Comparison of ENCODE assay signal across 19 cellular contexts in the genomic region with DNA sequence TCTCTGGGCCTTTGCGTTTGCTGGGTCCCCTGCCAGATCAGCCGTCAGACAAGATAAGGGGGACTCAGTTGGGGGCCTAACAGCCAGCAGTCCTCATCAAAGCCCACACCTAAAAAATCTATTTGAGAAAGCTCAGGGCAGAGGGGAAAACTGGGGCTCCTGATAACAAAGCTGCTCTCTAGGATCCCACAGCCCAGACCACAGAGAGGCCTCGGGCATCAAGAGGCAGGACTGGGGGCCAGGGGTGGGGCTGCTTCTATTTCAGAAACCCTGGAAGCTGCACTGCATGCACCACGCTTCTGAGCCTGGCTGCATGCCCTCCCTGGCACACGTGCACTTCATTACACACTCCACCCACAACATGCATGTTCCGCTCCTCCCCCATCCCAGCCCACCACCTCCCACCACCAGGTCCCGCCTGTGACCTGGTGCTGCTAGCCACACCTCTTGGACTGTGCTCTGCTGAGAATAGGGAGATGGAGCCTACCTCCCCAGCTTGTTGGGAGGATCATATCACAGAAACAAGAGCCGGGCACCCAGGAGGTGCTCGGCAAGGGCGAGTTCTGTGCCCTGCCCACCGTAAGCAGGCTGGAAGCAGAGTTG. TPM values are rescaled to one million over a fixed set of nuclear protein-coding genes. Genes with fewer than 3 reads are reported as not detected.
DNase-seq lines count a peak whose midpoint lies in the region; ATAC-seq, FAIRE-seq and TF ChIP-seq lines count a peak whose summit lies in the region.
"Had no signal": no experiment of that assay in that cellular context is flagged by ENCODE, and none has a peak within 500 bp of the region (broad histone marks: within the 10 kb centered on the region; RNA-seq: fewer than 3 reads in every experiment).

No MANE protein-coding gene starts in this region.

- H3K4me3 ChIP-seq in astrocyte (ENCODE audit: insufficient read depth, low read depth, low read length) (no peak overlapping the region), left lung (no peak overlapping the region)
- H3K4me3 ChIP-seq: breast epithelium, gastroesophageal sphincter had no signal

- intact Hi-C loops in left lung (cut with DNase I): no loop called here

- H3K4me3 Mint-ChIP-seq in activated T-cell treated with anti-CD3 and anti-CD28 coated beads, Interleukin-2, amount 50 U/mL, for 24 hours: no peak overlapping the region
- H3K4me3 Mint-ChIP-seq in activated T-cell treated with anti-CD3 and anti-CD28 coated beads, Interleukin-2, amount 50 U/mL, for 72 hours: no peak overlapping the region
- no peak overlapping the region for H3K4me3 Mint-ChIP-seq in astrocyte (ENCODE audit: unreplicated experiment)
- H3K4me3 Mint-ChIP-seq in type B pancreatic cell: peak overlapping the region; percentile 60
- H3K4me3 Mint-ChIP-seq: effector memory CD8-positive, alpha-beta T cell had no signal

- H2AFZ ChIP-seq in astrocyte (ENCODE audit: low read depth, low read length): no peak overlapping the region

- peak overlapping the region; percentile 47 for H3K27ac Mint-ChIP-seq in activated T-cell treated with anti-CD3 and anti-CD28 coated beads, Interleukin-2, amount 50 U/mL, for 24 hours
- H3K27ac Mint-ChIP-seq in activated T-cell treated with anti-CD3 and anti-CD28 coated beads, Interleukin-2, amount 50 U/mL, for 72 hours: no peak overlapping the region
- H3K27ac Mint-ChIP-seq in astrocyte (ENCODE audit: unreplicated experiment) (no peak overlapping the region), type B pancreatic cell (peak overlapping the region; percentile 8)
- H3K27ac Mint-ChIP-seq: effector memory CD8-positive, alpha-beta T cell had no signal

- H3K79me2 ChIP-seq in astrocyte (ENCODE audit: insufficient read depth, low read length): no peaks in the 10 kb centered on the region

- no peaks in the 10 kb centered on the region for H4K20me1 ChIP-seq in astrocyte (ENCODE audit: insufficient read depth, low read length)

- H3K27me3 ChIP-seq in astrocyte (ENCODE audit: insufficient read depth, low read length) (no peaks in the 10 kb centered on the region), left lung (peaks cover 0 to 5% of the 10 kb centered on the region in 2 donors)
- H3K27me3 ChIP-seq: breast epithelium, gastroesophageal sphincter had no signal

- no peak for ATAC-seq in activated T-cell treated with anti-CD3 and anti-CD28 coated beads, Interleukin-2, amount 50 U/mL, for 72 hours (replicated peaks in 1 of 2)
- ATAC-seq in left lung: peak; percentile 11
- ATAC-seq in HG02678 (IDR thresholded peaks at IDR 0.05; ENCODE audit: unreplicated experiment): no peak
- no peak for ATAC-seq in HG03139 (IDR thresholded peaks at IDR 0.05; ENCODE audit: unreplicated experiment)
- ATAC-seq in GM19324 (IDR thresholded peaks at IDR 0.05; ENCODE audit: low FRiP score, unreplicated experiment): no peak
- ATAC-seq: effector memory CD8-positive, alpha-beta T cell; gastroesophageal sphincter had no signal

- no peak overlapping the region for H3K9ac ChIP-seq in astrocyte (ENCODE audit: low read length)

- no peaks in the 10 kb centered on the region for H3K9me3 Mint-ChIP-seq in activated T-cell treated with anti-CD3 and anti-CD28 coated beads, Interleukin-2, amount 50 U/mL, for 24 hours
- no peaks in the 10 kb centered on the region for H3K9me3 Mint-ChIP-seq in activated T-cell treated with anti-CD3 and anti-CD28 coated beads, Interleukin-2, amount 50 U/mL, for 72 hours
- H3K9me3 Mint-ChIP-seq in astrocyte (ENCODE audit: unreplicated experiment): no peaks in the 10 kb centered on the region
- H3K9me3 Mint-ChIP-seq in type B pancreatic cell: no peaks in the 10 kb centered on the region
- H3K9me3 Mint-ChIP-seq: effector memory CD8-positive, alpha-beta T cell; naive B cell had no signal

- H3K4me1 Mint-ChIP-seq in activated T-cell treated with anti-CD3 and anti-CD28 coated beads, Interleukin-2, amount 50 U/mL, for 24 hours (ENCODE audit: low read depth): peaks cover 12% of the 10 kb centered on the region
- peaks cover 16% of the 10 kb centered on the region for H3K4me1 Mint-ChIP-seq in activated T-cell treated with anti-CD3 and anti-CD28 coated beads, Interleukin-2, amount 50 U/mL, for 72 hours (ENCODE audit: low read depth)
- peaks cover 26% of the 10 kb centered on the region for H3K4me1 Mint-ChIP-seq in astrocyte (ENCODE audit: low read depth, unreplicated experiment)
- peaks cover 31% of the 10 kb centered on the region for H3K4me1 Mint-ChIP-seq in type B pancreatic cell (ENCODE audit: unreplicated experiment)

- no peaks in the 10 kb centered on the region for H3K27me3 Mint-ChIP-seq in activated T-cell treated with anti-CD3 and anti-CD28 coated beads, Interleukin-2, amount 50 U/mL, for 24 hours
- no peaks in the 10 kb centered on the region for H3K27me3 Mint-ChIP-seq in activated T-cell treated with anti-CD3 and anti-CD28 coated beads, Interleukin-2, amount 50 U/mL, for 72 hours (ENCODE audit: low read depth)
- H3K27me3 Mint-ChIP-seq in astrocyte (ENCODE audit: low read depth, unreplicated experiment) (peaks cover 7% of the 10 kb centered on the region), type B pancreatic cell (no peaks in the 10 kb centered on the region)
- H3K27me3 Mint-ChIP-seq: naive B cell had no signal

- FAIRE-seq in astrocyte (lab: Jason Lieb, UNC): no peak
- FAIRE-seq: A204.1 had no signal

- H3K4me2 ChIP-seq in astrocyte (ENCODE audit: low read length): peak overlapping the region; percentile 45

- H3K36me3 Mint-ChIP-seq in activated T-cell treated with anti-CD3 and anti-CD28 coated beads, Interleukin-2, amount 50 U/mL, for 24 hours (ENCODE audit: low read depth): no peaks in the 10 kb centered on the region
- no peaks in the 10 kb centered on the region for H3K36me3 Mint-ChIP-seq in activated T-cell treated with anti-CD3 and anti-CD28 coated beads, Interleukin-2, amount 50 U/mL, for 72 hours (ENCODE audit: insufficient read depth in 2 of 2)
- H3K36me3 Mint-ChIP-seq in astrocyte (ENCODE audit: low read depth, unreplicated experiment) (no peaks in the 10 kb centered on the region), type B pancreatic cell (no peaks in the 10 kb centered on the region)
- H3K36me3 Mint-ChIP-seq: naive B cell had no signal

- DNase-seq in activated T-cell treated with anti-CD3 and anti-CD28 coated beads, Interleukin-2, amount 50 U/mL, for 24 hours: no peak
- no peak for DNase-seq in activated T-cell treated with anti-CD3 and anti-CD28 coated beads, Interleukin-2, amount 50 U/mL, for 72 hours
- DNase-seq in astrocyte (ENCODE audit: low read depth): no peak
- DNase-seq in left lung: peak in 1 of 2 donors; percentile 45
- no peak for DNase-seq in type B pancreatic cell (ENCODE audit: extremely low spot score, unreplicated experiment)
- DNase-seq: activated gamma-delta T cell treated with Interleukin-2 at 50 U/mL for 16 hours; Calu3; effector memory CD8-positive, alpha-beta T cell; kidney glomerular epithelial cell; naive B cell; NCI-H1048; NCI-H446 treated with DMSO at 0.1 percent for 48 hours; T1000 had no signal

- TF ChIP-seq CTCF in astrocyte (IDR thresholded peaks at IDR 0.05; ENCODE audit: insufficient read depth, low read depth, low read length) (no peak), left lung (IDR thresholded peaks at IDR 0.05) (no peak), type B pancreatic cell (conservative IDR thresholded peaks at IDR 0.05) (no peak)

- H3K27ac ChIP-seq in astrocyte (ENCODE audit: low read depth, low read length) (no peak overlapping the region), left lung (no peak overlapping the region)

- H3K4me1 ChIP-seq in astrocyte (ENCODE audit: insufficient read depth, low read length) (peaks cover 14% of the 10 kb centered on the region), left lung (no peaks in the 10 kb centered on the region)
- H3K4me1 ChIP-seq: breast epithelium had no signal

- H3K36me3 ChIP-seq in astrocyte (ENCODE audit: insufficient read depth, low read length): no peaks in the 10 kb centered on the region
- H3K36me3 ChIP-seq in left lung: no peaks in the 10 kb centered on the region
- H3K36me3 ChIP-seq: breast epithelium had no signal

- H3K9me3 ChIP-seq in astrocyte (ENCODE audit: insufficient read depth, low read depth, low read length): no peaks in the 10 kb centered on the region
- no peaks in the 10 kb centered on the region for H3K9me3 ChIP-seq in left lung
- H3K9me3 ChIP-seq: breast epithelium, gastroesophageal sphincter had no signal

RNA-seq across cellular contexts. Expression of a gene that starts 26.6 kb away (rescaled TPM):
- total RNA-seq in activated T-cell treated with anti-CD3 and anti-CD28 coated beads, Interleukin-2, amount 50 U/mL, for 72 hours: 1 to 10 TPM in 1 of 2 donors, under 1 TPM in 1; 0.49 to 1.1 TPM
- total RNA-seq in astrocyte (36.6 and 57.3 TPM in 2 replicates), left lung (10 to 100 TPM; 69.8 to 96.6 TPM), type B pancreatic cell (ENCODE audit: low replicate concordance) (49.1 and 67.6 TPM in 2 replicates)
- total RNA-seq: Calu3 had no signal

Comparison
In these comparisons a context has a peak if more than half of its experiments do, and no peak if none do; other contexts are left out.
1. H3K27ac Mint-ChIP-seq: peak in activated T-cell treated with anti-CD3 and anti-CD28 coated beads, Interleukin-2, amount 50 U/mL, for 24 hours (single experiment) and type B pancreatic cell (single experiment); none in activated T-cell treated with anti-CD3 and anti-CD28 coated beads, Interleukin-2, amount 50 U/mL, for 72 hours (single experiment) and astrocyte (single experiment).
2. RNA of a gene that starts 26.6 kb away (total RNA-seq): 69.8 to 96.6 TPM in left lung, 49.1 to 67.6 TPM in type B pancreatic cell and 36.6 to 57.3 TPM in astrocyte; 0.49 to 1.1 TPM in activated T-cell treated with anti-CD3 and anti-CD28 coated beads, Interleukin-2, amount 50 U/mL, for 72 hours; every median in the first group is over 10 times any median in the second.